ENCODE assay signal across 11 cellular contexts in genomic region chr12:103326190-103326589, GRCh38.
A peak's percentile ranks its signal among the peaks of the same experiment; 100 is the strongest.
DNase-seq lines count a peak whose midpoint lies in the region; ATAC-seq and TF ChIP-seq lines count a peak whose summit lies in the region.
"Had no signal": no experiment of that assay in that cellular context is flagged by ENCODE, and none has a peak within 500 bp of the region (broad histone marks: within the 10 kb centered on the region; RNA-seq: fewer than 3 reads in every experiment).

No MANE protein-coding gene starts in this region.

- no peak overlapping the region for H3K4me2 ChIP-seq in GM23338
- no peak overlapping the region for H3K4me2 ChIP-seq in OCI-LY1 (ENCODE audit: low read length)

- H3K79me2 ChIP-seq in GM23338 (replicated peaks; ENCODE audit: insufficient read depth) (no peaks in the 10 kb centered on the region), OCI-LY1 (ENCODE audit: insufficient read depth, low read length) (no peaks in the 10 kb centered on the region)

- no peaks in the 10 kb centered on the region for H3K9me3 ChIP-seq in OCI-LY1 (ENCODE audit: low read length)
- H3K9me3 ChIP-seq: pancreas had no signal

- no peak overlapping the region for H3K27ac Mint-ChIP-seq in GM23338
- H3K27ac Mint-ChIP-seq: activated naive CD4-positive, alpha-beta T cell treated with anti-CD3 and anti-CD28 coated beads, Interleukin-2, amount 10 ng/mL, durations not matched to agents 7 days and 5 days had no signal

- no peaks in the 10 kb centered on the region for H3K27me3 ChIP-seq in GM23338 (ENCODE audit: insufficient read depth)
- no peaks in the 10 kb centered on the region for H3K27me3 ChIP-seq in OCI-LY1 (ENCODE audit: insufficient read depth, low read length)
- H3K27me3 ChIP-seq: pancreas had no signal

- DNase-seq in DMS53 (lab: John Stamatoyannopoulos, UW): peak; percentile 76
- peak; percentile 78 for DNase-seq in GM23338 (ENCODE audit: low spot score)
- DNase-seq in iPS-NIHi7 (ENCODE audit: extremely low spot score): peak; percentile 57
- no peak for DNase-seq in nucleus accumbens (lab: John Stamatoyannopoulos, UW)
- DNase-seq: activated naive CD4-positive, alpha-beta T cell treated with anti-CD3 and anti-CD28 coated beads, Interleukin-2, amount 10 ng/mL, durations not matched to agents 7 days and 5 days; NCI-H446 treated with DMSO at 0.1 percent for 48 hours; pancreas had no signal

- H3K27me3 Mint-ChIP-seq in GM23338 (ENCODE audit: insufficient read depth, low read depth, poor library complexity): peaks cover 3% of the 10 kb centered on the region
- H3K27me3 Mint-ChIP-seq: activated naive CD4-positive, alpha-beta T cell treated with anti-CD3 and anti-CD28 coated beads, Interleukin-2, amount 10 ng/mL, durations not matched to agents 7 days and 5 days had no signal

- H3F3A ChIP-seq in GM23338 (replicated peaks; ENCODE audit: low read depth) (no peaks in the 10 kb centered on the region), OCI-LY1 (ENCODE audit: insufficient read depth, low read length) (no peaks in the 10 kb centered on the region)

- H3K9me3 Mint-ChIP-seq in GM23338: peaks cover 4% of the 10 kb centered on the region; the same call in 1 of the 3 replicates

- no peaks in the 10 kb centered on the region for H3K4me1 ChIP-seq in GM23338 (ENCODE audit: insufficient read depth)
- no peaks in the 10 kb centered on the region for H3K4me1 ChIP-seq in OCI-LY1 (ENCODE audit: insufficient read depth, low read length, severe bottlenecking)

- no peak overlapping the region for H3K4me3 ChIP-seq in GM23338
- no peak overlapping the region for H3K4me3 ChIP-seq in OCI-LY1 (ENCODE audit: low read depth, low read length, poor library complexity, severe bottlenecking)
- H3K4me3 ChIP-seq: pancreas had no signal

- H3K9ac ChIP-seq in OCI-LY1 (ENCODE audit: low read length): no peak overlapping the region

- H3K9me2 ChIP-seq in GM23338 (ENCODE audit: insufficient read depth) (no peaks in the 10 kb centered on the region), OCI-LY1 (ENCODE audit: low read depth, low read length) (no peaks in the 10 kb centered on the region)

- no peak overlapping the region for H2AFZ ChIP-seq in GM23338
- H2AFZ ChIP-seq in OCI-LY1 (ENCODE audit: low read length): no peak overlapping the region

- H4K20me1 ChIP-seq in GM23338 (replicated peaks; ENCODE audit: insufficient read depth) (no peaks in the 10 kb centered on the region; the same call in 1 of the 2 replicates), OCI-LY1 (ENCODE audit: insufficient read depth, low read length) (no peaks in the 10 kb centered on the region)

- TF ChIP-seq CTCF in GM23338 (conservative IDR thresholded peaks at IDR 0.05; ENCODE audit: low read depth in 2 of 2) (peak; percentile 61 to 65), OCI-LY1 (IDR thresholded peaks at IDR 0.05; ENCODE audit: low read length) (peak; percentile 25; the same call in 1 of the 2 replicates)

- H3K4me3 Mint-ChIP-seq in GM23338: no peak overlapping the region
- H3K4me3 Mint-ChIP-seq: activated naive CD4-positive, alpha-beta T cell treated with anti-CD3 and anti-CD28 coated beads, Interleukin-2, amount 10 ng/mL, durations not matched to agents 7 days and 5 days had no signal

- H3K4me1 Mint-ChIP-seq in GM23338: no peaks in the 10 kb centered on the region
- H3K4me1 Mint-ChIP-seq: activated naive CD4-positive, alpha-beta T cell treated with anti-CD3 and anti-CD28 coated beads, Interleukin-2, amount 10 ng/mL, durations not matched to agents 7 days and 5 days had no signal

- H3K27ac ChIP-seq in GM23338 (ENCODE audit: low read depth) (no peak overlapping the region), OCI-LY1 (ENCODE audit: low read depth, low read length, poor library complexity, severe bottlenecking) (no peak overlapping the region)
- H3K27ac ChIP-seq: pancreas had no signal

- H3K36me3 ChIP-seq in GM23338 (ENCODE audit: insufficient read depth) (no peaks in the 10 kb centered on the region), OCI-LY1 (ENCODE audit: insufficient read depth, low read length) (no peaks in the 10 kb centered on the region)
- H3K36me3 ChIP-seq: pancreas had no signal

- H3K36me3 Mint-ChIP-seq in GM23338 (ENCODE audit: low read depth): no peaks in the 10 kb centered on the region
- H3K36me3 Mint-ChIP-seq: activated naive CD4-positive, alpha-beta T cell treated with anti-CD3 and anti-CD28 coated beads, Interleukin-2, amount 10 ng/mL, durations not matched to agents 7 days and 5 days had no signal

- ATAC-seq in GM23338: peak; percentile 74
- no peak for ATAC-seq in GM19035 (IDR thresholded peaks at IDR 0.05; ENCODE audit: unreplicated experiment)
- no peak for ATAC-seq in GM19351 (IDR thresholded peaks at IDR 0.05; ENCODE audit: unreplicated experiment)
- ATAC-seq in HG03469 (IDR thresholded peaks at IDR 0.05; ENCODE audit: unreplicated experiment): no peak
- ATAC-seq: pancreas had no signal

TF ChIP-seq in GM23338, 12 proteins besides CTCF, POLR2A, EP300 and RAD21 (continues in another document):
- TF ChIP-seq STAT1 (IDR thresholded peaks at IDR 0.05; ENCODE audit: unreplicated experiment) (no peak), ZNF331 (CRISPR knock-in tag; IDR thresholded peaks at IDR 0.05; ENCODE audit: low read depth) (no peak), EZH2 (IDR thresholded peaks at IDR 0.05; ENCODE audit: low read depth, unreplicated experiment) (no peak), NANOG (IDR thresholded peaks at IDR 0.05; ENCODE audit: borderline replicate concordance) (no peak), ZNF462 (CRISPR knock-in tag; IDR thresholded peaks at IDR 0.05) (no peak), CREB1 (CRISPR knock-in tag; IDR thresholded peaks at IDR 0.05; ENCODE audit: low read depth) (no peak), JUNB (IDR thresholded peaks at IDR 0.05; ENCODE audit: unreplicated experiment) (no peak), ZNF114 (CRISPR knock-in tag; IDR thresholded peaks at IDR 0.05) (no peak), ETS1 (IDR thresholded peaks at IDR 0.05) (no peak)

Comparison
In these comparisons a context has a peak if more than half of its experiments do, and no peak if none do; other contexts are left out.
1. DNase-seq: peak in DMS53 (single experiment), GM23338 (single experiment) and iPS-NIHi7 (single experiment); none in nucleus accumbens (0 of 56).